15 cellular contexts compared by ENCODE assay signal in genomic region chr5:73818357-73818756, GRCh38.
A peak's percentile ranks its signal among the peaks of the same experiment; 100 is the strongest.
DNase-seq lines count a peak whose midpoint lies in the region; ATAC-seq and TF ChIP-seq lines count a peak whose summit lies in the region.
"Had no signal": no experiment of that assay in that cellular context is flagged by ENCODE, and none has a peak within 500 bp of the region (broad histone marks: within the 10 kb centered on the region; RNA-seq: fewer than 3 reads in every experiment).

No MANE protein-coding gene starts in this region.

- H3K9me3 Mint-ChIP-seq in MCF 10A (ENCODE audit: unreplicated experiment) = no peaks in the 10 kb centered on the region
- H3K9me3 Mint-ChIP-seq in activated naive CD8-positive, alpha-beta T cell treated with anti-CD3 and anti-CD28 coated beads, Interleukin-2, amount 50 U/mL, for 24 hours = no peaks in the 10 kb centered on the region
- H3K9me3 Mint-ChIP-seq: WTC11 had no signal

- intact Hi-C loops in MCF 10A (cut with micrococcal nuclease) (no loop called here), heart right ventricle (cut with DNase I) (no loop called here)

- in situ Hi-C loops in GM23248 (cut with MboI) = no loop called here

- DNase-seq in GM23248 (peak; percentile 77), MCF 10A (ENCODE audit: unreplicated experiment) (no peak), glomerular visceral epithelial cell (ENCODE audit: extremely low spot score) (peak; percentile 62), heart right ventricle (no peak)
- no peak for DNase-seq in activated naive CD8-positive, alpha-beta T cell treated with anti-CD3 and anti-CD28 coated beads, Interleukin-2, amount 50 U/mL, for 24 hours
- no peak for DNase-seq in activated effector memory CD4-positive, alpha-beta T cell treated with Interleukin-2 at 50 U/mL for 16 hours
- DNase-seq: activated effector memory CD4-positive, alpha-beta T cell treated with anti-CD3 and anti-CD28 coated beads, Interleukin-2, amount 50 U/mL, for 16 hours; body of pancreas; Karpas-422; NCI-H1436; NCI-H446 treated with DMSO at 0.1 percent for 48 hours; ovary; stomach had no signal

- H3K4me1 Mint-ChIP-seq in MCF 10A (ENCODE audit: insufficient read depth, unreplicated experiment) = peaks cover 46% of the 10 kb centered on the region
- no peaks in the 10 kb centered on the region for H3K4me1 Mint-ChIP-seq in activated naive CD8-positive, alpha-beta T cell treated with anti-CD3 and anti-CD28 coated beads, Interleukin-2, amount 50 U/mL, for 24 hours

- POLR2A ChIA-PET in MCF 10A (lab: Yijun Ruan, JAX) = interaction anchor here (0.7 to 2.4 kb wide), 5 partner anchors 9 to 407 kb away, joined by 3 to 20 read pairs (median 3); partner anchors contain the start of gene BTF3

- no TSS peak for BruUV-seq in MCF 10A (replicated peaks; lab: Mats Ljungman, UMichigan)

- no peak overlapping the region for H3K4me2 ChIP-seq in GM23248 (ENCODE audit: unreplicated experiment)

- CTCF ChIA-PET in MCF 10A (lab: Yijun Ruan, JAX) = interaction anchor here (0.7 kb wide), 1 partner anchor 332 kb away, joined by 3 read pairs; no protein-coding TSS in a partner anchor

- no peak overlapping the region for H2AFZ ChIP-seq in GM23248

- no peaks in the 10 kb centered on the region for H3K36me3 Mint-ChIP-seq in MCF 10A (ENCODE audit: insufficient read depth, unreplicated experiment)
- no peaks in the 10 kb centered on the region for H3K36me3 Mint-ChIP-seq in activated naive CD8-positive, alpha-beta T cell treated with anti-CD3 and anti-CD28 coated beads, Interleukin-2, amount 50 U/mL, for 24 hours (ENCODE audit: low read depth)
- H3K36me3 Mint-ChIP-seq: WTC11 had no signal

- TF ChIP-seq CTCF in MCF 10A (IDR thresholded peaks at IDR 0.05; ENCODE audit: unreplicated experiment) (no peak), heart right ventricle (IDR thresholded peaks at IDR 0.05) (no peak)

- peaks cover 60% of the 10 kb centered on the region for H3F3A ChIP-seq in GM23248 (ENCODE audit: insufficient read depth)

- no peaks in the 10 kb centered on the region for H3K36me3 ChIP-seq in GM23248 (ENCODE audit: low read depth)
- no peaks in the 10 kb centered on the region for H3K36me3 ChIP-seq in heart right ventricle
- H3K36me3 ChIP-seq: ovary had no signal

- H3K9me2 ChIP-seq in GM23248 (ENCODE audit: insufficient read depth) = no peaks in the 10 kb centered on the region

- H3K27ac ChIP-seq in GM23248 = peak overlapping the region; percentile 72
- H3K27ac ChIP-seq in heart right ventricle = no peak overlapping the region
- H3K27ac ChIP-seq: ovary, stomach had no signal

- H3K27ac Mint-ChIP-seq in MCF 10A (ENCODE audit: low read depth, unreplicated experiment) = peak overlapping the region; percentile 91
- H3K27ac Mint-ChIP-seq in activated naive CD8-positive, alpha-beta T cell treated with anti-CD3 and anti-CD28 coated beads, Interleukin-2, amount 50 U/mL, for 24 hours = no peak overlapping the region
- H3K27ac Mint-ChIP-seq: WTC11 had no signal

- no peaks in the 10 kb centered on the region for H4K20me1 ChIP-seq in GM23248 (ENCODE audit: insufficient read depth)

- H3K9me3 ChIP-seq in GM23248 (ENCODE audit: low read depth) = no peaks in the 10 kb centered on the region
- H3K9me3 ChIP-seq in heart right ventricle = no peaks in the 10 kb centered on the region
- H3K9me3 ChIP-seq: body of pancreas, ovary, stomach had no signal

- peaks cover 81% of the 10 kb centered on the region for H3K4me1 ChIP-seq in GM23248 (ENCODE audit: insufficient read depth)
- H3K4me1 ChIP-seq in heart right ventricle = no peaks in the 10 kb centered on the region

- no peak for ATAC-seq in activated naive CD8-positive, alpha-beta T cell treated with anti-CD3 and anti-CD28 coated beads, Interleukin-2, amount 50 U/mL, for 24 hours
- ATAC-seq in heart right ventricle (no peak), HG03097 (IDR thresholded peaks at IDR 0.05; ENCODE audit: low FRiP score, unreplicated experiment) (no peak)
- ATAC-seq: body of pancreas, WTC11 had no signal

- H3K79me2 ChIP-seq in GM23248 (ENCODE audit: insufficient read depth) = no peaks in the 10 kb centered on the region

- H3K27me3 ChIP-seq in GM23248 (replicated peaks; ENCODE audit: insufficient read depth) (no peaks in the 10 kb centered on the region), heart right ventricle (no peaks in the 10 kb centered on the region)
- H3K27me3 ChIP-seq: body of pancreas, ovary, stomach had no signal

- H3K27me3 Mint-ChIP-seq in MCF 10A (ENCODE audit: insufficient read depth, unreplicated experiment) = no peaks in the 10 kb centered on the region
- peaks cover 4% of the 10 kb centered on the region for H3K27me3 Mint-ChIP-seq in activated naive CD8-positive, alpha-beta T cell treated with anti-CD3 and anti-CD28 coated beads, Interleukin-2, amount 50 U/mL, for 24 hours

- peak overlapping the region; percentile 8; the same call in 1 of the 2 replicates for H3K9ac ChIP-seq in GM23248

- H3K4me3 ChIP-seq in GM23248 (no peak overlapping the region), heart right ventricle (no peak overlapping the region)
- H3K4me3 ChIP-seq: body of pancreas, ovary, stomach had no signal

- no peak overlapping the region for H3K4me3 Mint-ChIP-seq in MCF 10A (ENCODE audit: unreplicated experiment)
- H3K4me3 Mint-ChIP-seq in activated naive CD8-positive, alpha-beta T cell treated with anti-CD3 and anti-CD28 coated beads, Interleukin-2, amount 50 U/mL, for 24 hours = no peak overlapping the region
- H3K4me3 Mint-ChIP-seq: WTC11 had no signal

Comparison
In these comparisons a context has a peak if more than half of its experiments do, and no peak if none do; other contexts are left out.
1. DNase-seq: peak in GM23248 (single experiment) and glomerular visceral epithelial cell (single experiment); none in MCF 10A (single experiment), activated naive CD8-positive, alpha-beta T cell treated with anti-CD3 and anti-CD28 coated beads, Interleukin-2, amount 50 U/mL, for 24 hours (single experiment), heart right ventricle (0 of 2) and activated effector memory CD4-positive, alpha-beta T cell treated with Interleukin-2 at 50 U/mL for 16 hours (single experiment).